ENCODE assay signal across 8 cellular contexts in the genomic region with DNA sequence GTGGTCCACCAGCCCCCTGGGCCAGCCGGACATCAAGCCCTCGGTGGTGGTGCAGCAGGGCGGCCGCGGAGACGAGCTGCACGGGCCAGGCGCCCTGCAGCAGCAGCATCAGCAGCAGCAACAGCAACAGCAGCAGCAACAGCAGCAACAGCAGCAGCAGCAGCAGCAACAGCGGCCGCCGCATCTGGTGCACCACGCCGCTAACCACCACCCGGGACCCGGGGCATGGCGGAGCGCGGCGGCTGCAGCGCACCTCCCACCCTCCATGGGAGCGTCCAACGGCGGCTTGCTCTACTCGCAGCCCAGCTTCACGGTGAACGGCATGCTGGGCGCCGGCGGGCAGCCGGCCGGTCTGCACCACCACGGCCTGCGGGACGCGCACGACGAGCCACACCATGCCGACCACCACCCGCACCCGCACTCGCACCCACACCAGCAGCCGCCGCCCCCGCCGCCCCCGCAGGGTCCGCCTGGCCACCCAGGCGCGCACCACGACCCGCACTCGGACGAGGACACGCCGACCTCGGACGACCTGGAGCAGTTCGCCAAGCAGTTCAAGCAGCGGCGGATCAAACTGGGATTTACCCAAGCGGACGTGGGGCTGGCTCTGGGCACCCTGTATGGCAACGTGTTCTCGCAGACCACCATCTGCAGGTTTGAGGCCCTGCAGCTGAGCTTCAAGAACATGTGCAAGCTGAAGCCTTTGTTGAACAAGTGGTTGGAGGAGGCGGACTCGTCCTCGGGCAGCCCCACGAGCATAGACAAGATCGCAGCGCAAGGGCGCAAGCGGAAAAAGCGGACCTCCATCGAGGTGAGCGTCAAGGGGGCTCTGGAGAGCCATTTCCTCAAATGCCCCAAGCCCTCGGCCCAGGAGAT. TPM values are rescaled to one million over a fixed set of nuclear protein-coding genes. Genes with fewer than 3 reads are reported as not detected.
DNase-seq lines count a peak whose midpoint lies in the region; ATAC-seq, FAIRE-seq and TF ChIP-seq lines count a peak whose summit lies in the region.

No MANE protein-coding gene starts in this region.

- no TSS peak for BruUV-seq in HepG2 (replicated peaks; lab: Mats Ljungman, UMichigan)

- ATAC-seq in HepG2 (peak; percentile 24), HG03457 (IDR thresholded peaks at IDR 0.05; ENCODE audit: unreplicated experiment) (no peak)

- H3K27ac ChIP-seq in HepG2 (ENCODE audit: extremely low read length, insufficient read depth, low read length) (no peak overlapping the region), vagina (no peak overlapping the region)

- H3K27me3 ChIP-seq in HepG2 (ENCODE audit: control insufficient read depth in 1 of 2, insufficient read depth in 2 of 2, low read length in 2 of 2) (peaks cover 8 to 75% of the 10 kb centered on the region in 2 experiments; a peak in 4 of 5 replicates), vagina (peaks cover 21% of the 10 kb centered on the region)

- H3K9ac ChIP-seq in HepG2 (ENCODE audit: insufficient read depth, low read depth, low read length), result no peak overlapping the region

- H3K4me3 ChIP-seq in HepG2 (replicated peaks in 1 of 3; ENCODE audit: insufficient read depth in 1 of 3, low read depth in 2 of 3, low read length in 3 of 3) (peak overlapping the region in 2 of 3 experiments; percentile 54 to 60; a peak in 4 of 6 replicates), vagina (peak overlapping the region; percentile 52 to 64)

- H3K79me2 ChIP-seq in HepG2 (ENCODE audit: insufficient read depth, low read length), result no peaks in the 10 kb centered on the region

- H3K4me2 ChIP-seq in HepG2 (ENCODE audit: low read depth, low read length), result peak overlapping the region; percentile 58

- DNase-seq in stimulated activated CD4-positive, alpha-beta T cell treated with anti-CD3 and anti-CD28 coated beads, Interleukin-15, amount 100 ng/mL, for 24 hours, result peak; percentile 22
- DNase-seq in stimulated activated CD4-positive, alpha-beta T cell treated with anti-CD3 and anti-CD28 coated beads, Interleukin-4, amount 100 ng/mL, for 4 hours, result no peak
- DNase-seq in SW480 (ENCODE audit: low spot score), result peak; percentile 21
- no peak for DNase-seq in HepG2 (ENCODE audit: low spot score)
- no peak for DNase-seq in vagina (ENCODE audit: extremely low spot score in 2 of 2)
- no peak for DNase-seq in glomerular visceral epithelial cell (ENCODE audit: extremely low spot score)
- no peak for DNase-seq in activated gamma-delta T cell (lab: John Stamatoyannopoulos, UW)

- TF ChIP-seq RAD21 in HepG2 (CRISPR knock-in tag; IDR thresholded peaks at IDR 0.05), result no peak

- no peaks in the 10 kb centered on the region; the same call in 1 of the 2 replicates for H4K20me1 ChIP-seq in HepG2 (ENCODE audit: insufficient read depth, low read length)

- TF ChIP-seq POLR2A in HepG2 (IDR thresholded peaks at IDR 0.05; ENCODE audit: insufficient read depth in 1 of 2, low read depth in 2 of 2, low read length in 2 of 2) (no peak), vagina (IDR thresholded peaks at IDR 0.05) (no peak)

- peaks cover 25% of the 10 kb centered on the region; the same call in 1 of the 2 replicates for H3K4me1 ChIP-seq in HepG2 (ENCODE audit: insufficient read depth, low read length)
- H3K4me1 ChIP-seq in vagina, result peaks cover 51% of the 10 kb centered on the region

- H3K9me3 ChIP-seq in HepG2 (ENCODE audit: low read length), result no peaks in the 10 kb centered on the region
- no peaks in the 10 kb centered on the region for H3K9me3 ChIP-seq in vagina

- H2AFZ ChIP-seq in HepG2 (ENCODE audit: low read length), result no peak overlapping the region

- in situ Hi-C loops in HepG2 (cut with HindIII; ENCODE audit: extremely low pct_ligation_motif_present, low pct_unique_long_range_greater_than_20kb), result loop anchor here (25.0 kb wide), 5 partner anchors 277 to 1773 kb away; no protein-coding TSS in a partner anchor

- no peaks in the 10 kb centered on the region for H3K36me3 ChIP-seq in HepG2 (replicated peaks in 1 of 2; ENCODE audit: control insufficient read depth in 1 of 2, insufficient read depth in 2 of 2, low read length in 2 of 2)
- no peaks in the 10 kb centered on the region for H3K36me3 ChIP-seq in vagina

- TF ChIP-seq CTCF in HepG2 (CRISPR knock-in tag; IDR thresholded peaks at IDR 0.05) (no peak), vagina (IDR thresholded peaks at IDR 0.05) (no peak)

- POLR2A ChIA-PET in HepG2 (lab: Yijun Ruan, JAX), result no interaction called here

- intact Hi-C loops in HepG2 (cut with micrococcal nuclease; ENCODE audit: unreplicated experiment), result loop anchor here (5.0 kb wide), 1 partner anchor 203 kb away; no protein-coding TSS in a partner anchor
- intact Hi-C loops in vagina (cut with DNase I), result no loop called here

- no peak for FAIRE-seq in HepG2 (lab: Jason Lieb, UNC)

- 22% methylated on average over 26 of the region's 76 CpGs for WGBS in HepG2 (ENCODE audit: low lambda C conversion rate)

- TF ChIP-seq EP300 in HepG2 (IDR thresholded peaks at IDR 0.05; ENCODE audit: low read depth in 2 of 2, low read length in 2 of 2), result no peak
- TF ChIP-seq EP300 in HepG2 (CRISPR knock-in tag; IDR thresholded peaks at IDR 0.05; ENCODE audit: borderline replicate concordance), result no peak

- CTCF ChIA-PET in HepG2 (lab: Yijun Ruan, JAX; ENCODE audit: low intra/inter-chr PET ratio, low total read pairs), result no interaction called here

TF ChIP-seq in HepG2, 621 proteins besides CTCF, POLR2A, EP300 and RAD21 (continues in another document):
- no peak for TF ChIP-seq U2AF1 (optimal IDR thresholded peaks at IDR 0.05; ENCODE audit: low read depth, low read length)
- peak; percentile 19 for TF ChIP-seq ZNF777 (CRISPR knock-in tag; IDR thresholded peaks at IDR 0.05)
- no peak for TF ChIP-seq ZNF737 (CRISPR knock-in tag; IDR thresholded peaks at IDR 0.05; ENCODE audit: borderline replicate concordance)
- TF ChIP-seq, protein P1, sequence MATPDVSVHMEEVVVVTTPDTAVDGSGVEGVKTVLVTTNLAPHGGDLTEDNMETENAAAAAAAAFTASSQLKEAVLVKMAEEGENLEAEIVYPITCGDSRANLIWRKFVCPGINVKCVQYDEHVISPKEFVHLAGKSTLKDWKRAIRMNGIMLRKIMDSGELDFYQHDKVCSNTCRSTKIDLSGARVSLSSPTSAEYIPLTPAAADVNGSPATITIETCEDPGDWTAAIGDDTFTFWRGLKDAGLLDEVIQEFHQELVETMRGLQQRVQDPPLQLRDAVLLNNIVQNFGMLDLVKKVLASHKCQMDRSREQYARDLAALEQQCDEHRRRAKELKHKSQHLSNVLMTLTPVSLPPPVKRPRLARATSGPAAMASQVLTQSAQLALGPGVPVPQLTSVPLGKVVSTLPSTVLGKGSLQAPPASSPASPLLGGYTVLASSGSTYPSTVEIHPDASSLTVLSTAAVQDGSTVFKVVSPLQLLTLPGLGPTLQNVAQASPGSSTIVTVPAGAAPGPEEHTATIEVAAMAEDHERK (CRISPR knock-in tag; IDR thresholded peaks at IDR 0.05; ENCODE audit: low read depth), result no peak
- TF ChIP-seq BRD4 (CRISPR knock-in tag; IDR thresholded peaks at IDR 0.05), result no peak
- TF ChIP-seq ATM (IDR thresholded peaks at IDR 0.05; ENCODE audit: borderline replicate concordance), result no peak
- no peak for TF ChIP-seq NFYC (CRISPR knock-in tag; IDR thresholded peaks at IDR 0.05)

RNA-seq across cellular contexts. Expression of gene POU3F2, which starts 1.0 kb away (rescaled TPM):
- total RNA-seq in HepG2 (2016; rRNA removed; fragmentation: Illumina TruSeq; extraction: Trizol), result not detected in 2 replicates
- not detected in 2 replicates for total RNA-seq in HepG2 (2016; cell fraction: cytosol; rRNA removed; fragmentation: Illumina TruSeq; extraction: Trizol; ENCODE audit: low read depth)
- not detected in 2 replicates for total RNA-seq in HepG2 (2016; cell fraction: insoluble cytoplasmic fraction; rRNA removed; fragmentation: Illumina TruSeq; extraction: Trizol)
- total RNA-seq in HepG2 (2016; cell fraction: membrane; rRNA removed; fragmentation: Illumina TruSeq; extraction: Trizol), result not detected in 2 replicates
- total RNA-seq in HepG2 (2016; cell fraction: nucleus; rRNA removed; fragmentation: Illumina TruSeq; extraction: Trizol), result not detected in 2 replicates
- polyA plus RNA-seq in HepG2 (2011; rRNA removed), result not detected in 2 replicates
- not detected in 2 replicates for polyA plus RNA-seq in HepG2 (2011; cell fraction: cytosol; rRNA removed)
- polyA plus RNA-seq in HepG2 (2011; cell fraction: nucleus; rRNA removed), result not detected in 2 replicates
- polyA plus RNA-seq in HepG2 (2012), result not detected in 2 replicates
- not detected in 2 replicates for polyA plus RNA-seq in HepG2 (2016; cell fraction: cytosol; fragmentation: Illumina TruSeq; extraction: Trizol; ENCODE audit: low read depth)
- polyA plus RNA-seq in HepG2 (2016; cell fraction: insoluble cytoplasmic fraction; fragmentation: Illumina TruSeq; extraction: Trizol; ENCODE audit: low read depth), result not detected in 2 replicates
- polyA plus RNA-seq in HepG2 (2016; cell fraction: membrane; fragmentation: Illumina TruSeq; extraction: Trizol; ENCODE audit: low read depth), result not detected in 2 replicates
- not detected in 2 replicates for polyA plus RNA-seq in HepG2 (2016; cell fraction: nucleus; fragmentation: Illumina TruSeq; extraction: Trizol; ENCODE audit: insufficient read depth, low read depth)
- polyA minus RNA-seq in HepG2 (2011; rRNA and poly(A)+ RNA removed; ENCODE audit: low replicate concordance), result 0.26 TPM in 1 of 2 replicates, not detected in the other
- polyA minus RNA-seq in HepG2 (2011; cell fraction: cytosol; rRNA and poly(A)+ RNA removed), result not detected in 2 replicates
- not detected in 2 replicates for polyA minus RNA-seq in HepG2 (2011; cell fraction: nucleus; rRNA and poly(A)+ RNA removed)
- not detected for total RNA-seq in vagina

Comparison
In these comparisons a context has a peak if more than half of its experiments do, and no peak if none do; other contexts are left out.
1. DNase-seq: peak in stimulated activated CD4-positive, alpha-beta T cell treated with anti-CD3 and anti-CD28 coated beads, Interleukin-15, amount 100 ng/mL, for 24 hours (single experiment) and SW480 (single experiment); none in stimulated activated CD4-positive, alpha-beta T cell treated with anti-CD3 and anti-CD28 coated beads, Interleukin-4, amount 100 ng/mL, for 4 hours (0 of 2), HepG2 (single experiment), vagina (0 of 2), glomerular visceral epithelial cell (single experiment) and activated gamma-delta T cell (single experiment).